Comparison of ENCODE assay signal across 20 cellular contexts in genomic region chr4:187598246-187598645, GRCh38.
"Had no signal": no experiment of that assay in that cellular context is flagged by ENCODE, and none has a peak within 500 bp of the region (broad histone marks: within the 10 kb centered on the region; RNA-seq: fewer than 3 reads in every experiment).

No MANE protein-coding gene starts in this region.

- H3K36me3 ChIP-seq: colonic mucosa, esophagus muscularis mucosa, neutrophil, ovary, prostate gland, right atrium auricular region, upper lobe of left lung had no signal

- H3K27me3 ChIP-seq: colonic mucosa, esophagus muscularis mucosa, neutrophil, ovary, right atrium auricular region, upper lobe of left lung had no signal

- H3K4me1 ChIP-seq: colonic mucosa, prostate gland had no signal

- DNase-seq: activated naive CD4-positive, alpha-beta T cell treated with Interleukin-2 at 50 U/mL for 16 hours; activated naive CD8-positive, alpha-beta T cell treated with anti-CD3 and anti-CD28 coated beads for 36 hours; activated T-cell treated with anti-CD3 and anti-CD28 coated beads, Interleukin-2, amount 50 U/mL, for 1 hour; amygdala; central memory CD4-positive, alpha-beta T cell; colonic mucosa; foreskin melanocyte; glutamatergic neuron; hypothalamus; midbrain; ovary; stimulated activated CD4-positive, alpha-beta T cell treated with anti-CD3 and anti-CD28 coated beads, Interleukin-4, amount 100 ng/mL, for 24 hours; stimulated activated naive CD4-positive, alpha-beta T cell treated with Interleukin-2 at 50 U/mL for 16 hours; T-helper 9 cell; upper lobe of left lung had no signal

- H3K4me3 ChIP-seq: colonic mucosa, esophagus muscularis mucosa, ovary, prostate gland, right atrium auricular region, upper lobe of left lung had no signal

- ATAC-seq: WTC11 had no signal

- H3K27ac ChIP-seq: colonic mucosa, esophagus muscularis mucosa, neutrophil, ovary, prostate gland, right atrium auricular region, upper lobe of left lung had no signal

- H3K9me3 ChIP-seq: colonic mucosa, esophagus muscularis mucosa, neutrophil, ovary, prostate gland, right atrium auricular region, upper lobe of left lung had no signal
